9 cellular contexts compared by ENCODE assay signal in genomic region chr18:32974421-32975165, GRCh38.
DNase-seq lines count a peak whose midpoint lies in the region; ATAC-seq lines count a peak whose summit lies in the region.
"Had no signal": no experiment of that assay in that cellular context is flagged by ENCODE, and none has a peak within 500 bp of the region (broad histone marks: within the 10 kb centered on the region; RNA-seq: fewer than 3 reads in every experiment).

No MANE protein-coding gene starts in this region.

- no peak overlapping the region for H3K4me3 Mint-ChIP-seq in naive thymus-derived CD8-positive, alpha-beta T cell
- no peak overlapping the region for H3K4me3 Mint-ChIP-seq in activated T-cell treated with anti-CD3 and anti-CD28 coated beads, Interleukin-2, amount 50 U/mL, for 24 hours

- POLR2A ChIA-PET in naive thymus-derived CD8-positive, alpha-beta T cell (lab: Charles Lee): no interaction called here

- no peak overlapping the region for H3K27ac Mint-ChIP-seq in naive thymus-derived CD8-positive, alpha-beta T cell
- H3K27ac Mint-ChIP-seq in activated T-cell treated with anti-CD3 and anti-CD28 coated beads, Interleukin-2, amount 50 U/mL, for 24 hours: no peak overlapping the region

- no peaks in the 10 kb centered on the region for H3K4me1 Mint-ChIP-seq in naive thymus-derived CD8-positive, alpha-beta T cell
- H3K4me1 Mint-ChIP-seq in activated T-cell treated with anti-CD3 and anti-CD28 coated beads, Interleukin-2, amount 50 U/mL, for 24 hours (ENCODE audit: low read depth): no peaks in the 10 kb centered on the region

- ATAC-seq in GM19043 (IDR thresholded peaks at IDR 0.05; ENCODE audit: low read depth, unreplicated experiment) (peak; percentile 86), HG02973 (IDR thresholded peaks at IDR 0.05; ENCODE audit: unreplicated experiment) (peak; percentile 96)
- no peak for ATAC-seq in naive thymus-derived CD8-positive, alpha-beta T cell
- ATAC-seq: foreskin keratinocyte, Panc1 had no signal

- H3K27me3 Mint-ChIP-seq in naive thymus-derived CD8-positive, alpha-beta T cell: peaks cover 0 to 1% (median 0%) of the 10 kb centered on the region in 5 donors
- no peaks in the 10 kb centered on the region for H3K27me3 Mint-ChIP-seq in activated T-cell treated with anti-CD3 and anti-CD28 coated beads, Interleukin-2, amount 50 U/mL, for 24 hours

- H3K9me3 Mint-ChIP-seq in naive thymus-derived CD8-positive, alpha-beta T cell: peaks cover 0 to 10% (median 3%) of the 10 kb centered on the region in 9 donors
- H3K9me3 Mint-ChIP-seq in activated T-cell treated with anti-CD3 and anti-CD28 coated beads, Interleukin-2, amount 50 U/mL, for 24 hours: peaks cover 6% of the 10 kb centered on the region

- DNase-seq in NCI-H2029 treated with DMSO at 0.1 percent for 48 hours (lab: John Stamatoyannopoulos, UW): peak; percentile 48
- peak; percentile 89 for DNase-seq in renal cortical epithelial cell (ENCODE audit: low read depth)
- no peak for DNase-seq in pons (ENCODE audit: low spot score)
- DNase-seq in naive thymus-derived CD8-positive, alpha-beta T cell: no peak
- no peak for DNase-seq in activated T-cell treated with anti-CD3 and anti-CD28 coated beads, Interleukin-2, amount 50 U/mL, for 24 hours
- DNase-seq: foreskin keratinocyte had no signal

- no peaks in the 10 kb centered on the region for H3K36me3 Mint-ChIP-seq in naive thymus-derived CD8-positive, alpha-beta T cell
- H3K36me3 Mint-ChIP-seq in activated T-cell treated with anti-CD3 and anti-CD28 coated beads, Interleukin-2, amount 50 U/mL, for 24 hours (ENCODE audit: low read depth): no peaks in the 10 kb centered on the region

Comparison
In these comparisons a context has a peak if more than half of its experiments do, and no peak if none do; other contexts are left out.
1. ATAC-seq: peak in GM19043 (single experiment) and HG02973 (single experiment); none in naive thymus-derived CD8-positive, alpha-beta T cell (0 of 2).
2. DNase-seq: peak in NCI-H2029 treated with DMSO at 0.1 percent for 48 hours (single experiment) and renal cortical epithelial cell (single experiment); none in pons (single experiment), naive thymus-derived CD8-positive, alpha-beta T cell (0 of 10) and activated T-cell treated with anti-CD3 and anti-CD28 coated beads, Interleukin-2, amount 50 U/mL, for 24 hours (single experiment).